In the genomic region with DNA sequence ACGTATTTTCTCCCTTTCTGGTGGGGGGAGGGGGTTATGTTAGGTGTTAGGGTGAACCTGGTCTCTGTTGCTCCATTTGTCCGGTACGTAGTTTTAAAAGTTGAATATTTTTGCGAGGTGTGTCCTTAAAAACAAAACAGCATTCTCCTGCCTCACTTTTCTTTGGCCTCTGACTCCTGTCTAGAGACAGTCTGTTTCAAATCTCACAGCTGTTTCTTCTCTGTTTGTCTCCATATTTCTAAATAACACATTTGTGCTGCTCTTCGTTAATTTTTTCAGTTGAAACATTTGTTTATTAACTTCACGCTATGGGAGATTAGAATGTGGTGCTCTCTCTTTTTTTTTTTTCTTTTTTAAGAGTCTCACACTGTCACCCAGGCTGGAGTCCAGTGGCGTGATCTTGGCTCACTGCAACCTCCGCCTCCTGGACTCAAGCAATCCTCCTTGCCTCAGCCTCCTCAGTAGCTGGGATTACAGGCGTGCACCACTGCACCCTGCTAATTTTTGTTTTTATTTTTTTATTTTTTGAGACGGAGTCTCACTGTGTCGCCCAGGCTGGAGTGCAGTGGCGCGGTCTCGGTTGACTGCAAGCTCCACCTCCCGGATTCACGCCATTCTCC, we compare ENCODE assay signal across 11 cellular contexts.
"Had no signal": no experiment of that assay in that cellular context is flagged by ENCODE, and none has a peak within 500 bp of the region (broad histone marks: within the 10 kb centered on the region; RNA-seq: fewer than 3 reads in every experiment).

No MANE protein-coding gene starts in this region.

- H3K9me3 ChIP-seq: ascending aorta, esophagus squamous epithelium, SK-N-SH had no signal

- H3K4me2 ChIP-seq: SK-N-SH, smooth muscle cell had no signal

- DNase-seq: activated CD4-positive, alpha-beta T cell treated with anti-CD3 and anti-CD28 coated beads for 36 hours; activated CD8-positive, alpha-beta T cell treated with anti-CD3 and anti-CD28 coated beads for 36 hours; dorsolateral prefrontal cortex; esophagus squamous epithelium; kidney glomerular epithelial cell; SK-N-SH; stimulated activated CD4-positive, alpha-beta T cell treated with anti-CD3 and anti-CD28 coated beads, Interleukin-4, amount 100 ng/mL, for 4 hours; stimulated activated CD8-positive, alpha-beta memory T cell treated with anti-CD3 and anti-CD28 coated beads, Interleukin-4, amount 100 ng/mL, for 48 hours; T-cell had no signal

- H3K4me3 ChIP-seq: ascending aorta, dorsolateral prefrontal cortex, esophagus squamous epithelium, smooth muscle cell had no signal

- H3K4me1 ChIP-seq: ascending aorta had no signal

- ATAC-seq: activated CD4-positive, alpha-beta T cell treated with anti-CD3 and anti-CD28 coated beads for 36 hours; activated CD8-positive, alpha-beta T cell treated with anti-CD3 and anti-CD28 coated beads for 36 hours; T-cell had no signal

- H3K9ac ChIP-seq: SK-N-SH had no signal

- H3K27me3 ChIP-seq: ascending aorta, dorsolateral prefrontal cortex, esophagus squamous epithelium had no signal

- H3K27ac ChIP-seq: ascending aorta, dorsolateral prefrontal cortex had no signal
